In genomic region chr22:50150161-50151129, GRCh38 we compare ENCODE assay signal across 1 cellular context.
TF ChIP-seq lines count a peak whose summit lies in the region.

No MANE protein-coding gene starts in this region.

TF ChIP-seq in IMR-90, 13 proteins besides CTCF, POLR2A, EP300 and RAD21 (continued from another document):
- TF ChIP-seq BHLHE40 (IDR thresholded peaks at IDR 0.05; ENCODE audit: low read depth, low read length) (no peak), RCOR1 (IDR thresholded peaks at IDR 0.05; ENCODE audit: insufficient replicate concordance, low read length) (no peak)
TF ChIP-seq in IMR-90: peak in this region for 0.
